17 cellular contexts compared by ENCODE assay signal in the genomic region with DNA sequence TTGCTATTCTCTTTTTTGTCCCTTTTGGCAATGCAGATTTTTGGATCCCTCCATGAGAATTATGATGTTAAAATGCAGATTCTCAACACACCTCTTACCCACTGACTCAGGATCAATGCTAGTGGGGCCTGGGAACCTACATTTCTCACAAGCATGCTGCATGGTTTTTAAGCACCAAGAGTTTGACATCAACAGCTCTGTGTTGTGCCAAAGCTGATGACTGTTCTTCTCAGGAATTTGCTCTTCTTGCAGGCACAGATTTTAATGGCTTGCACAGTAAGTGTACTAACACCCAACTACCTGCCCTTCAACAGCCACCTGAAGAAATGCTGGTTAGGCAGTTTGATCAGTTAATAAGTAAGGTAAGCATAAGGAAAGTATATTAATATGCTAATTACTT.
A peak's percentile ranks its signal among the peaks of the same experiment; 100 is the strongest.
DNase-seq lines count a peak whose midpoint lies in the region; ATAC-seq and TF ChIP-seq lines count a peak whose summit lies in the region.
"Had no signal": no experiment of that assay in that cellular context is flagged by ENCODE, and none has a peak within 500 bp of the region (broad histone marks: within the 10 kb centered on the region; RNA-seq: fewer than 3 reads in every experiment).

No MANE protein-coding gene starts in this region.

- H3K36me3 Mint-ChIP-seq in GM23338 (ENCODE audit: low read depth): no peaks in the 10 kb centered on the region
- H3K36me3 Mint-ChIP-seq in activated CD4-positive, alpha-beta T cell treated with anti-CD3 and anti-CD28 coated beads, Interleukin-2, amount 10 ng/mL, durations not matched to agents 24 days and 14 days (ENCODE audit: low read depth): no peaks in the 10 kb centered on the region

- H3K36me3 ChIP-seq in GM23338 (ENCODE audit: insufficient read depth): no peaks in the 10 kb centered on the region

- H3K4me1 ChIP-seq in foreskin keratinocyte (peaks cover 10% of the 10 kb centered on the region), GM23338 (ENCODE audit: insufficient read depth) (no peaks in the 10 kb centered on the region)

- no peaks in the 10 kb centered on the region for H3F3A ChIP-seq in GM23338 (replicated peaks; ENCODE audit: low read depth)

- H3K4me3 ChIP-seq in astrocyte of the spinal cord (ENCODE audit: low read depth, low read length) (no peak overlapping the region), GM23338 (no peak overlapping the region)
- H3K4me3 ChIP-seq: smooth muscle cell had no signal

- peak; percentile 45 for ATAC-seq in foreskin keratinocyte
- no peak for ATAC-seq in GM23338
- ATAC-seq: activated CD8-positive, alpha-beta T cell treated with anti-CD3 and anti-CD28 coated beads, Interleukin-2, amount 10 ng/mL, durations not matched to agents 7 days and 5 days; left ventricle myocardium superior; stimulated activated effector memory CD8-positive, alpha-beta T cell treated with anti-CD3 and anti-CD28 coated beads, Interleukin-12 subunit alpha, Interleukin-12 subunit beta, amount 100 ng/mL, for 72 hours had no signal

- H3K4me1 Mint-ChIP-seq in GM23338: peaks cover 3% of the 10 kb centered on the region; the same call in 1 of the 3 replicates
- H3K4me1 Mint-ChIP-seq in activated CD4-positive, alpha-beta T cell treated with anti-CD3 and anti-CD28 coated beads, Interleukin-2, amount 10 ng/mL, durations not matched to agents 24 days and 14 days: no peaks in the 10 kb centered on the region
- H3K4me1 Mint-ChIP-seq: CD8-positive, alpha-beta memory T cell; stimulated activated effector memory CD8-positive, alpha-beta T cell treated with anti-CD3 and anti-CD28 coated beads, Interleukin-12 subunit alpha, Interleukin-12 subunit beta, amount 100 ng/mL, for 72 hours had no signal

- no peak for TF ChIP-seq CTCF in astrocyte of the spinal cord (IDR thresholded peaks at IDR 0.05; ENCODE audit: low read depth, low read length)
- no peak for TF ChIP-seq CTCF in foreskin keratinocyte (conservative IDR thresholded peaks at IDR 0.05)
- no peak for TF ChIP-seq CTCF in GM23338 (conservative IDR thresholded peaks at IDR 0.05; ENCODE audit: low read depth in 2 of 2)

- H4K20me1 ChIP-seq in GM23338 (replicated peaks; ENCODE audit: insufficient read depth): no peaks in the 10 kb centered on the region

- H3K9me2 ChIP-seq in GM23338 (ENCODE audit: insufficient read depth): 0 out of 2 replicates have a peak, but pooled peaks cover 6% of the 10 kb centered on the region

- peak; percentile 11 for DNase-seq in A172 (ENCODE audit: low spot score)
- peak; percentile 43 for DNase-seq in HT1080 (ENCODE audit: low read depth)
- peak; percentile 59 for DNase-seq in astrocyte of the spinal cord (ENCODE audit: low read depth, low spot score)
- DNase-seq in foreskin keratinocyte: peak; percentile 21 to 59
- no peak for DNase-seq in activated CD4-positive, alpha-beta T cell treated with anti-CD3 and anti-CD28 coated beads, Interleukin-2, amount 50 U/mL, for 1 hour
- DNase-seq in GM23338 (ENCODE audit: low spot score): no peak
- no peak for DNase-seq in activated CD4-positive, alpha-beta T cell treated with anti-CD3 and anti-CD28 coated beads, Interleukin-2, amount 10 ng/mL, durations not matched to agents 24 days and 14 days
- DNase-seq in LoVo (ENCODE audit: low spot score): no peak
- DNase-seq: activated CD8-positive, alpha-beta T cell treated with anti-CD3 and anti-CD28 coated beads, Interleukin-2, amount 10 ng/mL, durations not matched to agents 7 days and 5 days; amygdala; CD8-positive, alpha-beta memory T cell; GDM1; left ventricle myocardium superior; NCI-H1694; trophoblast cell had no signal

- in situ Hi-C loops in astrocyte of the spinal cord (cut with HindIII; ENCODE audit: low sequenced_read_pairs): no loop called here

- no peak overlapping the region for H3K4me3 Mint-ChIP-seq in GM23338
- H3K4me3 Mint-ChIP-seq in activated CD4-positive, alpha-beta T cell treated with anti-CD3 and anti-CD28 coated beads, Interleukin-2, amount 10 ng/mL, durations not matched to agents 24 days and 14 days: no peak overlapping the region
- H3K4me3 Mint-ChIP-seq: activated CD8-positive, alpha-beta T cell treated with anti-CD3 and anti-CD28 coated beads, Interleukin-2, amount 10 ng/mL, durations not matched to agents 7 days and 5 days; CD8-positive, alpha-beta memory T cell; stimulated activated effector memory CD8-positive, alpha-beta T cell treated with anti-CD3 and anti-CD28 coated beads, Interleukin-12 subunit alpha, Interleukin-12 subunit beta, amount 100 ng/mL, for 72 hours had no signal

- intact Hi-C loops in activated CD4-positive, alpha-beta T cell treated with anti-CD3 and anti-CD28 coated beads, Interleukin-2, amount 10 ng/mL, durations not matched to agents 24 days and 14 days (cut with micrococcal nuclease): no loop called here

- H3K4me2 ChIP-seq in GM23338: no peak overlapping the region
- H3K4me2 ChIP-seq: smooth muscle cell had no signal

- no peak overlapping the region for H3K27ac ChIP-seq in foreskin keratinocyte
- H3K27ac ChIP-seq in GM23338 (ENCODE audit: low read depth): no peak overlapping the region

- H3K27me3 ChIP-seq in foreskin keratinocyte (no peaks in the 10 kb centered on the region), GM23338 (ENCODE audit: insufficient read depth) (no peaks in the 10 kb centered on the region)

- no peak overlapping the region for H2AFZ ChIP-seq in GM23338

- H3K27ac Mint-ChIP-seq in GM23338: no peak overlapping the region
- H3K27ac Mint-ChIP-seq in activated CD4-positive, alpha-beta T cell treated with anti-CD3 and anti-CD28 coated beads, Interleukin-2, amount 10 ng/mL, durations not matched to agents 24 days and 14 days: no peak overlapping the region
- H3K27ac Mint-ChIP-seq: activated CD8-positive, alpha-beta T cell treated with anti-CD3 and anti-CD28 coated beads, Interleukin-2, amount 10 ng/mL, durations not matched to agents 7 days and 5 days; CD8-positive, alpha-beta memory T cell; stimulated activated effector memory CD8-positive, alpha-beta T cell treated with anti-CD3 and anti-CD28 coated beads, Interleukin-12 subunit alpha, Interleukin-12 subunit beta, amount 100 ng/mL, for 72 hours had no signal

- H3K79me2 ChIP-seq in GM23338 (replicated peaks; ENCODE audit: insufficient read depth): no peaks in the 10 kb centered on the region

- H3K9me3 Mint-ChIP-seq in GM23338: no peaks in the 10 kb centered on the region
- no peaks in the 10 kb centered on the region for H3K9me3 Mint-ChIP-seq in activated CD4-positive, alpha-beta T cell treated with anti-CD3 and anti-CD28 coated beads, Interleukin-2, amount 10 ng/mL, durations not matched to agents 24 days and 14 days
- H3K9me3 Mint-ChIP-seq: CD8-positive, alpha-beta memory T cell; stimulated activated effector memory CD8-positive, alpha-beta T cell treated with anti-CD3 and anti-CD28 coated beads, Interleukin-12 subunit alpha, Interleukin-12 subunit beta, amount 100 ng/mL, for 72 hours had no signal

- H3K27me3 Mint-ChIP-seq in GM23338 (ENCODE audit: insufficient read depth, low read depth, poor library complexity): no peaks in the 10 kb centered on the region
- H3K27me3 Mint-ChIP-seq in activated CD4-positive, alpha-beta T cell treated with anti-CD3 and anti-CD28 coated beads, Interleukin-2, amount 10 ng/mL, durations not matched to agents 24 days and 14 days: no peaks in the 10 kb centered on the region
- H3K27me3 Mint-ChIP-seq: CD8-positive, alpha-beta memory T cell had no signal

TF ChIP-seq in GM23338, 12 proteins besides CTCF, POLR2A, EP300 and RAD21 (continues in another document):
- TF ChIP-seq, protein P1, sequence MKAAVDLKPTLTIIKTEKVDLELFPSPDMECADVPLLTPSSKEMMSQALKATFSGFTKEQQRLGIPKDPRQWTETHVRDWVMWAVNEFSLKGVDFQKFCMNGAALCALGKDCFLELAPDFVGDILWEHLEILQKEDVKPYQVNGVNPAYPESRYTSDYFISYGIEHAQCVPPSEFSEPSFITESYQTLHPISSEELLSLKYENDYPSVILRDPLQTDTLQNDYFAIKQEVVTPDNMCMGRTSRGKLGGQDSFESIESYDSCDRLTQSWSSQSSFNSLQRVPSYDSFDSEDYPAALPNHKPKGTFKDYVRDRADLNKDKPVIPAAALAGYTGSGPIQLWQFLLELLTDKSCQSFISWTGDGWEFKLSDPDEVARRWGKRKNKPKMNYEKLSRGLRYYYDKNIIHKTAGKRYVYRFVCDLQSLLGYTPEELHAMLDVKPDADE (IDR thresholded peaks at IDR 0.05): no peak
- TF ChIP-seq ZNF114 (CRISPR knock-in tag; IDR thresholded peaks at IDR 0.05) (no peak), STAT1 (IDR thresholded peaks at IDR 0.05; ENCODE audit: unreplicated experiment) (no peak), CREB1 (CRISPR knock-in tag; IDR thresholded peaks at IDR 0.05; ENCODE audit: low read depth) (no peak), EZH2 (IDR thresholded peaks at IDR 0.05; ENCODE audit: low read depth, unreplicated experiment) (no peak), JUNB (IDR thresholded peaks at IDR 0.05; ENCODE audit: unreplicated experiment) (no peak), EZH2phosphoT487 (IDR thresholded peaks at IDR 0.05; ENCODE audit: unreplicated experiment) (no peak), POLR2AphosphoS5 (IDR thresholded peaks at IDR 0.05; ENCODE audit: low read depth) (no peak), ZNF331 (CRISPR knock-in tag; IDR thresholded peaks at IDR 0.05; ENCODE audit: low read depth) (no peak)
- TF ChIP-seq, protein P2, sequence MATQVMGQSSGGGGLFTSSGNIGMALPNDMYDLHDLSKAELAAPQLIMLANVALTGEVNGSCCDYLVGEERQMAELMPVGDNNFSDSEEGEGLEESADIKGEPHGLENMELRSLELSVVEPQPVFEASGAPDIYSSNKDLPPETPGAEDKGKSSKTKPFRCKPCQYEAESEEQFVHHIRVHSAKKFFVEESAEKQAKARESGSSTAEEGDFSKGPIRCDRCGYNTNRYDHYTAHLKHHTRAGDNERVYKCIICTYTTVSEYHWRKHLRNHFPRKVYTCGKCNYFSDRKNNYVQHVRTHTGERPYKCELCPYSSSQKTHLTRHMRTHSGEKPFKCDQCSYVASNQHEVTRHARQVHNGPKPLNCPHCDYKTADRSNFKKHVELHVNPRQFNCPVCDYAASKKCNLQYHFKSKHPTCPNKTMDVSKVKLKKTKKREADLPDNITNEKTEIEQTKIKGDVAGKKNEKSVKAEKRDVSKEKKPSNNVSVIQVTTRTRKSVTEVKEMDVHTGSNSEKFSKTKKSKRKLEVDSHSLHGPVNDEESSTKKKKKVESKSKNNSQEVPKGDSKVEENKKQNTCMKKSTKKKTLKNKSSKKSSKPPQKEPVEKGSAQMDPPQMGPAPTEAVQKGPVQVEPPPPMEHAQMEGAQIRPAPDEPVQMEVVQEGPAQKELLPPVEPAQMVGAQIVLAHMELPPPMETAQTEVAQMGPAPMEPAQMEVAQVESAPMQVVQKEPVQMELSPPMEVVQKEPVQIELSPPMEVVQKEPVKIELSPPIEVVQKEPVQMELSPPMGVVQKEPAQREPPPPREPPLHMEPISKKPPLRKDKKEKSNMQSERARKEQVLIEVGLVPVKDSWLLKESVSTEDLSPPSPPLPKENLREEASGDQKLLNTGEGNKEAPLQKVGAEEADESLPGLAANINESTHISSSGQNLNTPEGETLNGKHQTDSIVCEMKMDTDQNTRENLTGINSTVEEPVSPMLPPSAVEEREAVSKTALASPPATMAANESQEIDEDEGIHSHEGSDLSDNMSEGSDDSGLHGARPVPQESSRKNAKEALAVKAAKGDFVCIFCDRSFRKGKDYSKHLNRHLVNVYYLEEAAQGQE (IDR thresholded peaks at IDR 0.05; ENCODE audit: unreplicated experiment): no peak

Comparison
In these comparisons a context has a peak if more than half of its experiments do, and no peak if none do; other contexts are left out.
1. DNase-seq: peak in A172 (single experiment), HT1080 (single experiment), astrocyte of the spinal cord (single experiment) and foreskin keratinocyte (2 of 2); none in activated CD4-positive, alpha-beta T cell treated with anti-CD3 and anti-CD28 coated beads, Interleukin-2, amount 50 U/mL, for 1 hour (single experiment), GM23338 (single experiment), activated CD4-positive, alpha-beta T cell treated with anti-CD3 and anti-CD28 coated beads, Interleukin-2, amount 10 ng/mL, durations not matched to agents 24 days and 14 days (single experiment) and LoVo (single experiment).